8 cellular contexts compared by ENCODE assay signal in genomic region chr13:111049791-111050538, GRCh38.
DNase-seq lines count a peak whose midpoint lies in the region; ATAC-seq, FAIRE-seq and TF ChIP-seq lines count a peak whose summit lies in the region.

No MANE protein-coding gene starts in this region.

- H3K4me3 Mint-ChIP-seq in activated CD4-positive, alpha-beta T cell treated with anti-CD3 and anti-CD28 coated beads, Interleukin-2, amount 10 ng/mL, durations not matched to agents 24 days and 14 days, result no peak overlapping the region

- H3K4me1 Mint-ChIP-seq in activated CD4-positive, alpha-beta T cell treated with anti-CD3 and anti-CD28 coated beads, Interleukin-2, amount 10 ng/mL, durations not matched to agents 24 days and 14 days, result peaks cover 9% of the 10 kb centered on the region

- ATAC-seq in left cardiac atrium (peak; percentile 26 to 27), HG02884 (IDR thresholded peaks at IDR 0.05; ENCODE audit: unreplicated experiment) (no peak), GM19395 (IDR thresholded peaks at IDR 0.05; ENCODE audit: unreplicated experiment) (no peak)

- TF ChIP-seq POLR2A in thyroid gland (IDR thresholded peaks at IDR 0.05), result no peak

- no peak overlapping the region for H3K27ac Mint-ChIP-seq in activated CD4-positive, alpha-beta T cell treated with anti-CD3 and anti-CD28 coated beads, Interleukin-2, amount 10 ng/mL, durations not matched to agents 24 days and 14 days

- no peaks in the 10 kb centered on the region for H3K9me3 ChIP-seq in thyroid gland

- H3K27me3 Mint-ChIP-seq in activated CD4-positive, alpha-beta T cell treated with anti-CD3 and anti-CD28 coated beads, Interleukin-2, amount 10 ng/mL, durations not matched to agents 24 days and 14 days, result peaks cover 15% of the 10 kb centered on the region

- no peaks in the 10 kb centered on the region for H3K4me1 ChIP-seq in thyroid gland

- DNase-seq in activated CD4-positive, alpha-beta T cell treated with anti-CD3 and anti-CD28 coated beads, Interleukin-2, amount 50 U/mL, for 48 hours, result peak; percentile 23 to 34
- DNase-seq in activated CD4-positive, alpha-beta T cell treated with anti-CD3 and anti-CD28 coated beads, Interleukin-2, amount 10 ng/mL, durations not matched to agents 24 days and 14 days, result no peak
- peak; percentile 39 for DNase-seq in T1000 (lab: John Stamatoyannopoulos, UW)
- DNase-seq in left cardiac atrium, result peak; percentile 43
- DNase-seq in thyroid gland, result peak; percentile 11
- no peak for DNase-seq in RCC 7860 (ENCODE audit: low spot score)

- no peak overlapping the region for H3K4me3 ChIP-seq in thyroid gland (replicated peaks in 1 of 3)

- FAIRE-seq in RCC 7860 (lab: Jason Lieb, UNC), result no peak

- intact Hi-C loops in activated CD4-positive, alpha-beta T cell treated with anti-CD3 and anti-CD28 coated beads, Interleukin-2, amount 10 ng/mL, durations not matched to agents 24 days and 14 days (cut with micrococcal nuclease), result loop anchor here (1.0 to 10.0 kb wide), 3 partner anchors 106 to 455 kb away; partner anchors contain the start of gene ANKRD10
- intact Hi-C loops in left cardiac atrium (cut with DNase I) (loop anchor here in 1 of 2 donors (10.0 kb wide), 3 partner anchors 125 to 455 kb away; no protein-coding TSS in a partner anchor), thyroid gland (cut with DNase I) (no loop called here)

- no peaks in the 10 kb centered on the region for H3K36me3 Mint-ChIP-seq in activated CD4-positive, alpha-beta T cell treated with anti-CD3 and anti-CD28 coated beads, Interleukin-2, amount 10 ng/mL, durations not matched to agents 24 days and 14 days (ENCODE audit: low read depth)

- TF ChIP-seq CTCF in thyroid gland (IDR thresholded peaks at IDR 0.05), result peak in 2 of 6 experiments; percentile 15 to 35

- H3K9me3 Mint-ChIP-seq in activated CD4-positive, alpha-beta T cell treated with anti-CD3 and anti-CD28 coated beads, Interleukin-2, amount 10 ng/mL, durations not matched to agents 24 days and 14 days, result no peaks in the 10 kb centered on the region

- no peak overlapping the region for H3K27ac ChIP-seq in thyroid gland

- WGBS in thyroid gland, 2 donors, result 79 to 80% methylated on average over 17 to 19 of the region's 19 CpGs

- H3K36me3 ChIP-seq in thyroid gland, result no peaks in the 10 kb centered on the region

- no peaks in the 10 kb centered on the region for H3K27me3 ChIP-seq in thyroid gland

Comparison
In these comparisons a context has a peak if more than half of its experiments do, and no peak if none do; other contexts are left out.
1. DNase-seq: peak in activated CD4-positive, alpha-beta T cell treated with anti-CD3 and anti-CD28 coated beads, Interleukin-2, amount 50 U/mL, for 48 hours (2 of 2), T1000 (single experiment), left cardiac atrium (single experiment) and thyroid gland (2 of 2); none in activated CD4-positive, alpha-beta T cell treated with anti-CD3 and anti-CD28 coated beads, Interleukin-2, amount 10 ng/mL, durations not matched to agents 24 days and 14 days (single experiment) and RCC 7860 (single experiment).
2. ATAC-seq: peak in left cardiac atrium (2 of 2); none in HG02884 (single experiment) and GM19395 (single experiment).